ENCODE assay signal across 21 cellular contexts in the genomic region with DNA sequence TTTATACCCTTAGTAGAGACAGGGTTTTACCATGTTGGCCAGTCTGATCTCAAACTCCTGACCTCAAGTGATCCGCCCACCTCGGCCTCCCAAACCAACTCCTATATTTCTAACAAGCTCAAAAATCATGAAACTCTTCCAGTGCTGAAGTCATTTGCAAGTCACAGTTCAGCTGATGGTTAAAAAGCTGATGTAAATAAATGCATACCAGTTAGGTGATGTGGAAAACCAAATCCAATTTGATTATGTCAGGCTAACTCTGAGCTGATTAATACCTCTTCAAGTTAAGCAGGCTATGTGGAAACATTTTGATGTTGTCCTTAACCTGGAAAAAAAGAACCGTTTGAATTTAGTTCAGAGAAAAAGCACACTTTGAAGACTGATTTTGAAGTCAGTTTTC. TPM values are rescaled to one million over a fixed set of nuclear protein-coding genes. Genes with fewer than 3 reads are reported as not detected.
DNase-seq lines count a peak whose midpoint lies in the region; ATAC-seq, FAIRE-seq and TF ChIP-seq lines count a peak whose summit lies in the region.
"Had no signal": no experiment of that assay in that cellular context is flagged by ENCODE, and none has a peak within 500 bp of the region (broad histone marks: within the 10 kb centered on the region; RNA-seq: fewer than 3 reads in every experiment).

No MANE protein-coding gene starts in this region.

- no peaks in the 10 kb centered on the region for H3K9me2 ChIP-seq in GM23338 (ENCODE audit: insufficient read depth)

- H3K27ac Mint-ChIP-seq in astrocyte (ENCODE audit: unreplicated experiment) (no peak overlapping the region), GM23338 (no peak overlapping the region)
- no peak overlapping the region for H3K27ac Mint-ChIP-seq in activated naive CD8-positive, alpha-beta T cell treated with anti-CD3 and anti-CD28 coated beads for 36 hours
- H3K27ac Mint-ChIP-seq: CD14-positive monocyte had no signal

- no peaks in the 10 kb centered on the region for H3F3A ChIP-seq in GM23338 (replicated peaks; ENCODE audit: low read depth)

- H3K4me3 Mint-ChIP-seq in astrocyte (ENCODE audit: unreplicated experiment) (no peak overlapping the region), GM23338 (no peak overlapping the region)
- no peak overlapping the region for H3K4me3 Mint-ChIP-seq in activated naive CD8-positive, alpha-beta T cell treated with anti-CD3 and anti-CD28 coated beads for 36 hours
- H3K4me3 Mint-ChIP-seq: CD14-positive monocyte had no signal

- no peak overlapping the region for H3K27ac ChIP-seq in astrocyte (ENCODE audit: low read depth, low read length)
- no peak overlapping the region for H3K27ac ChIP-seq in GM23338 (ENCODE audit: low read depth)
- H3K27ac ChIP-seq: SJCRH30 had no signal

- H2AFZ ChIP-seq in astrocyte (ENCODE audit: low read depth, low read length) (no peak overlapping the region), GM23338 (no peak overlapping the region)

- no peaks in the 10 kb centered on the region for H3K36me3 Mint-ChIP-seq in astrocyte (ENCODE audit: low read depth, unreplicated experiment)
- no peaks in the 10 kb centered on the region for H3K36me3 Mint-ChIP-seq in activated naive CD8-positive, alpha-beta T cell treated with anti-CD3 and anti-CD28 coated beads for 36 hours
- H3K36me3 Mint-ChIP-seq in GM23338 (ENCODE audit: low read depth): no peaks in the 10 kb centered on the region
- H3K36me3 Mint-ChIP-seq: CD14-positive monocyte had no signal

- H3K4me1 ChIP-seq in astrocyte (ENCODE audit: insufficient read depth, low read length): peaks cover 5% of the 10 kb centered on the region
- no peaks in the 10 kb centered on the region for H3K4me1 ChIP-seq in BE2C
- H3K4me1 ChIP-seq in GM23338 (ENCODE audit: insufficient read depth): no peaks in the 10 kb centered on the region
- H3K4me1 ChIP-seq: SJCRH30 had no signal

- no peak for ATAC-seq in GM23338

- H3K9me3 Mint-ChIP-seq in astrocyte (ENCODE audit: unreplicated experiment): peaks cover 6% of the 10 kb centered on the region
- peaks cover 12% of the 10 kb centered on the region for H3K9me3 Mint-ChIP-seq in activated naive CD8-positive, alpha-beta T cell treated with anti-CD3 and anti-CD28 coated beads for 36 hours
- peaks cover 6% of the 10 kb centered on the region; the same call in 1 of the 3 replicates for H3K9me3 Mint-ChIP-seq in GM23338

- H3K9me3 ChIP-seq in astrocyte (ENCODE audit: insufficient read depth, low read depth, low read length) (no peaks in the 10 kb centered on the region), BE2C (no peaks in the 10 kb centered on the region)

- TF ChIP-seq CTCF in astrocyte (IDR thresholded peaks at IDR 0.05; ENCODE audit: insufficient read depth, low read depth, low read length) (no peak), BE2C (IDR thresholded peaks at IDR 0.05; ENCODE audit: low read depth, low read length) (no peak), GM23338 (conservative IDR thresholded peaks at IDR 0.05; ENCODE audit: low read depth in 2 of 2) (no peak)

- H3K79me2 ChIP-seq in astrocyte (ENCODE audit: insufficient read depth, low read length) (no peaks in the 10 kb centered on the region), GM23338 (replicated peaks; ENCODE audit: insufficient read depth) (no peaks in the 10 kb centered on the region)

- H4K20me1 ChIP-seq in astrocyte (ENCODE audit: insufficient read depth, low read length): no peaks in the 10 kb centered on the region
- no peaks in the 10 kb centered on the region for H4K20me1 ChIP-seq in GM23338 (replicated peaks; ENCODE audit: insufficient read depth)

- H3K9ac ChIP-seq in astrocyte (ENCODE audit: low read length): no peak overlapping the region

- H3K36me3 ChIP-seq in astrocyte (ENCODE audit: insufficient read depth, low read length) (no peaks in the 10 kb centered on the region), BE2C (no peaks in the 10 kb centered on the region), GM23338 (ENCODE audit: insufficient read depth) (no peaks in the 10 kb centered on the region)

- H3K4me3 ChIP-seq in astrocyte (ENCODE audit: insufficient read depth, low read depth, low read length): no peak overlapping the region
- no peak overlapping the region for H3K4me3 ChIP-seq in BE2C (ENCODE audit: low read depth, low read length)
- no peak overlapping the region for H3K4me3 ChIP-seq in GM23338
- H3K4me3 ChIP-seq: SJCRH30 had no signal

- FAIRE-seq in astrocyte (lab: Jason Lieb, UNC): no peak
- FAIRE-seq: A204.1, G401.6, GM12892 had no signal

- no peak overlapping the region for H3K4me2 ChIP-seq in astrocyte (ENCODE audit: low read length)
- no peak overlapping the region for H3K4me2 ChIP-seq in GM23338

- DNase-seq in ELR (ENCODE audit: low read depth) (peak; percentile 36), astrocyte (ENCODE audit: low read depth) (peak; percentile 64), iris pigment epithelial cell (ENCODE audit: low read depth) (peak; percentile 34), renal cortical epithelial cell (ENCODE audit: low read depth) (peak; percentile 83), BE2C (no peak), GM23338 (ENCODE audit: low spot score) (no peak), KG1 (lab: John Stamatoyannopoulos, UW) (no peak)
- no peak for DNase-seq in activated naive CD8-positive, alpha-beta T cell treated with anti-CD3 and anti-CD28 coated beads for 36 hours
- DNase-seq: DMS53, Karpas-422, NCI-H1436, NCI-H2081, NCI-H2227 treated with DMSO at 0.1 percent for 48 hours, NCI-H524 treated with DMSO at 0.1 percent for 48 hours, RPMI8226, SJCRH30 had no signal

- no peaks in the 10 kb centered on the region for H3K27me3 ChIP-seq in astrocyte (ENCODE audit: insufficient read depth, low read length)
- H3K27me3 ChIP-seq in BE2C: no peaks in the 10 kb centered on the region
- H3K27me3 ChIP-seq in GM23338 (ENCODE audit: insufficient read depth): peaks cover 50% of the 10 kb centered on the region; the same call in 1 of the 2 replicates
- H3K27me3 ChIP-seq: SJCRH30 had no signal

- H3K27me3 Mint-ChIP-seq in astrocyte (ENCODE audit: low read depth, unreplicated experiment) (peaks cover 11% of the 10 kb centered on the region), GM23338 (ENCODE audit: insufficient read depth, low read depth, poor library complexity) (peaks cover 6% of the 10 kb centered on the region)
- peaks cover 19% of the 10 kb centered on the region for H3K27me3 Mint-ChIP-seq in activated naive CD8-positive, alpha-beta T cell treated with anti-CD3 and anti-CD28 coated beads for 36 hours

- H3K4me1 Mint-ChIP-seq in astrocyte (ENCODE audit: low read depth, unreplicated experiment) (peaks cover 12% of the 10 kb centered on the region), GM23338 (no peaks in the 10 kb centered on the region)
- H3K4me1 Mint-ChIP-seq in activated naive CD8-positive, alpha-beta T cell treated with anti-CD3 and anti-CD28 coated beads for 36 hours: no peaks in the 10 kb centered on the region
- H3K4me1 Mint-ChIP-seq: CD14-positive monocyte had no signal

TF ChIP-seq in GM23338, 12 proteins besides CTCF, POLR2A, EP300 and RAD21 (continues in another document):
- no peak for TF ChIP-seq ZNF331 (CRISPR knock-in tag; IDR thresholded peaks at IDR 0.05; ENCODE audit: low read depth)
- TF ChIP-seq, protein P1, sequence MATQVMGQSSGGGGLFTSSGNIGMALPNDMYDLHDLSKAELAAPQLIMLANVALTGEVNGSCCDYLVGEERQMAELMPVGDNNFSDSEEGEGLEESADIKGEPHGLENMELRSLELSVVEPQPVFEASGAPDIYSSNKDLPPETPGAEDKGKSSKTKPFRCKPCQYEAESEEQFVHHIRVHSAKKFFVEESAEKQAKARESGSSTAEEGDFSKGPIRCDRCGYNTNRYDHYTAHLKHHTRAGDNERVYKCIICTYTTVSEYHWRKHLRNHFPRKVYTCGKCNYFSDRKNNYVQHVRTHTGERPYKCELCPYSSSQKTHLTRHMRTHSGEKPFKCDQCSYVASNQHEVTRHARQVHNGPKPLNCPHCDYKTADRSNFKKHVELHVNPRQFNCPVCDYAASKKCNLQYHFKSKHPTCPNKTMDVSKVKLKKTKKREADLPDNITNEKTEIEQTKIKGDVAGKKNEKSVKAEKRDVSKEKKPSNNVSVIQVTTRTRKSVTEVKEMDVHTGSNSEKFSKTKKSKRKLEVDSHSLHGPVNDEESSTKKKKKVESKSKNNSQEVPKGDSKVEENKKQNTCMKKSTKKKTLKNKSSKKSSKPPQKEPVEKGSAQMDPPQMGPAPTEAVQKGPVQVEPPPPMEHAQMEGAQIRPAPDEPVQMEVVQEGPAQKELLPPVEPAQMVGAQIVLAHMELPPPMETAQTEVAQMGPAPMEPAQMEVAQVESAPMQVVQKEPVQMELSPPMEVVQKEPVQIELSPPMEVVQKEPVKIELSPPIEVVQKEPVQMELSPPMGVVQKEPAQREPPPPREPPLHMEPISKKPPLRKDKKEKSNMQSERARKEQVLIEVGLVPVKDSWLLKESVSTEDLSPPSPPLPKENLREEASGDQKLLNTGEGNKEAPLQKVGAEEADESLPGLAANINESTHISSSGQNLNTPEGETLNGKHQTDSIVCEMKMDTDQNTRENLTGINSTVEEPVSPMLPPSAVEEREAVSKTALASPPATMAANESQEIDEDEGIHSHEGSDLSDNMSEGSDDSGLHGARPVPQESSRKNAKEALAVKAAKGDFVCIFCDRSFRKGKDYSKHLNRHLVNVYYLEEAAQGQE (IDR thresholded peaks at IDR 0.05; ENCODE audit: unreplicated experiment): no peak
- no peak for TF ChIP-seq NANOG (IDR thresholded peaks at IDR 0.05; ENCODE audit: borderline replicate concordance)
- no peak for TF ChIP-seq JUNB (IDR thresholded peaks at IDR 0.05; ENCODE audit: unreplicated experiment)
- TF ChIP-seq CREB1 (CRISPR knock-in tag; IDR thresholded peaks at IDR 0.05; ENCODE audit: low read depth): no peak

RNA-seq across cellular contexts. Expression of a gene that starts 51.0 kb away (rescaled TPM):
- total RNA-seq in astrocyte (not detected in 2 replicates), renal cortical epithelial cell (0.20 TPM in 1 of 2 replicates, not detected in the other)
- polyA plus RNA-seq in BE2C (2012; ENCODE audit: insufficient read depth, insufficient read length, low read depth): not detected
- total RNA-seq in activated naive CD8-positive, alpha-beta T cell treated with anti-CD3 and anti-CD28 coated beads for 36 hours: not detected
- total RNA-seq in GM23338 (2014; rRNA removed; shearing (Covaris generic)): not detected in 2 replicates
- polyA plus RNA-seq in GM23338 (2016; fragmentation: Nextera tagmentation; extraction: Ambion mirVana): not detected in 2 replicates
- total RNA-seq: OCI-LY7 had no signal
- polyA plus RNA-seq: CD14-positive monocyte had no signal

Comparison
In these comparisons a context has a peak if more than half of its experiments do, and no peak if none do; other contexts are left out.
1. DNase-seq: peak in ELR (single experiment), astrocyte (single experiment), iris pigment epithelial cell (single experiment) and renal cortical epithelial cell (single experiment); none in BE2C (single experiment), activated naive CD8-positive, alpha-beta T cell treated with anti-CD3 and anti-CD28 coated beads for 36 hours (single experiment), GM23338 (single experiment) and KG1 (single experiment).